ENCODE assay signal across 2 cellular contexts in the genomic region with DNA sequence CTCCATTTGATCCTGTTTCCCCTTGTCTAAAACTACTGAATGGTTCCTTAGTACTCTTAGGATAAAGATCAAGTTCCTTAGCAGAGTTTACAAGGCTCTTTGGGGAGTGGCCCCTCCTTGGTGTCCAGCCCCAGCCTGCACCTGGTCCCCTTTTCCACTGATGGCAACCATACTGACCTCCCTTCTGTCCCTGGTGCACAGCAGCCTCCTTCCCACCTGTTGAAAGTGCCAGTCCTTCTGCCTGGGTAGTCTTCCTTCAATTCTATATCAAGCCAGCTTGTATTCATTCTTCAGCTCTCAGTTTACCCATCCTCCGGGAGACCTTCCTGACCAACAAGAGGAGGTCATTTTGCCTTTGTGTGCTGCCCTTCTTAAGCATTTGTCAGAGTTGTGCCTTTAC.
A peak's percentile ranks its signal among the peaks of the same experiment; 100 is the strongest.
TF ChIP-seq lines count a peak whose summit lies in the region.

No MANE protein-coding gene starts in this region.

TF ChIP-seq in HEK293, 187 proteins besides CTCF, POLR2A, EP300 and RAD21 (continued from another document):
- TF ChIP-seq, protein P1, sequence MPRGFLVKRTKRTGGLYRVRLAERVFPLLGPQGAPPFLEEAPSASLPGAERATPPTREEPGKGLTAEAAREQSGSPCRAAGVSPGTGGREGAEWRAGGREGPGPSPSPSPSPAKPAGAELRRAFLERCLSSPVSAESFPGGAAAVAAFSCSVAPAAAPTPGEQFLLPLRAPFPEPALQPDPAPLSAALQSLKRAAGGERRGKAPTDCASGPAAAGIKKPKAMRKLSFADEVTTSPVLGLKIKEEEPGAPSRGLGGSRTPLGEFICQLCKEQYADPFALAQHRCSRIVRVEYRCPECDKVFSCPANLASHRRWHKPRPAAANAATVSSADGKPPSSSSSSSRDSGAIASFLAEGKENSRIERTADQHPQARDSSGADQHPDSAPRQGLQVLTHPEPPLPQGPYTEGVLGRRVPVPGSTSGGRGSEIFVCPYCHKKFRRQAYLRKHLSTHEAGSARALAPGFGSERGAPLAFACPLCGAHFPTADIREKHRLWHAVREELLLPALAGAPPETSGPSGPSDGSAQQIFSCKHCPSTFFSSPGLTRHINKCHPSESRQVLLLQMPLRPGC (tag by site-specific recombination; IDR thresholded peaks at IDR 0.05), result no peak
- TF ChIP-seq ZNF555 (tag by site-specific recombination; conservative IDR thresholded peaks at IDR 0.05) (no peak), SCRT2 (tag by site-specific recombination; IDR thresholded peaks at IDR 0.05) (peak; percentile 81), ZNF248 (tag by site-specific recombination; IDR thresholded peaks at IDR 0.05) (no peak), ZBTB49 (tag by site-specific recombination; IDR thresholded peaks at IDR 0.05; ENCODE audit: low read depth) (no peak), BCL11A (tag by site-specific recombination; IDR thresholded peaks at IDR 0.05; ENCODE audit: low read depth) (no peak), ZNF341 (tag by site-specific recombination; IDR thresholded peaks at IDR 0.05; ENCODE audit: low read depth) (no peak), ZNF785 (tag by site-specific recombination; IDR thresholded peaks at IDR 0.05) (no peak), ZNF324 (tag by site-specific recombination; IDR thresholded peaks at IDR 0.05) (no peak), SCRT1 (tag by site-specific recombination; IDR thresholded peaks at IDR 0.05; ENCODE audit: borderline replicate concordance) (peak; percentile 61; the same call in 1 of the 2 replicates), KLF7 (tag by site-specific recombination; IDR thresholded peaks at IDR 0.05; ENCODE audit: borderline replicate concordance) (no peak), GLI2 (tag by site-specific recombination; IDR thresholded peaks at IDR 0.05; ENCODE audit: borderline replicate concordance, low read depth) (no peak), ZNF426 (tag by site-specific recombination; IDR thresholded peaks at IDR 0.05) (no peak), ZNF600 (tag by site-specific recombination; IDR thresholded peaks at IDR 0.05) (no peak), ATF2 (tag by site-specific recombination; IDR thresholded peaks at IDR 0.05; ENCODE audit: low read depth) (no peak)

TF ChIP-seq in H1, 55 proteins besides CTCF, POLR2A, EP300 and RAD21 (continued from another document):
- TF ChIP-seq CHD1 (IDR thresholded peaks at IDR 0.05; ENCODE audit: low read depth, low read length), result no peak
- TF ChIP-seq EGR1 (IDR thresholded peaks at IDR 0.05; ENCODE audit: borderline replicate concordance, low read depth, low read length), result no peak
- TF ChIP-seq CBX8 (IDR thresholded peaks at IDR 0.05; ENCODE audit: borderline replicate concordance, low read depth, low read length), result no peak
- TF ChIP-seq NANOG (IDR thresholded peaks at IDR 0.05; ENCODE audit: insufficient read depth, low read depth, low read length, poor library complexity, severe bottlenecking), result no peak
- no peak for TF ChIP-seq EZH2 (IDR thresholded peaks at IDR 0.05; ENCODE audit: low read depth, low read length, severe bottlenecking)
- no peak for TF ChIP-seq ZNF274 (IDR thresholded peaks at IDR 0.05; ENCODE audit: borderline replicate concordance, extremely low read depth, low read length)
- TF ChIP-seq CHD7 (IDR thresholded peaks at IDR 0.05; ENCODE audit: insufficient replicate concordance, low read length), result no peak
TF ChIP-seq in H1: peak in this region for 0.
